9 cellular contexts compared by ENCODE assay signal in genomic region chr7:9328296-9328695, GRCh38.
"Had no signal": no experiment of that assay in that cellular context is flagged by ENCODE, and none has a peak within 500 bp of the region (broad histone marks: within the 10 kb centered on the region; RNA-seq: fewer than 3 reads in every experiment).

No MANE protein-coding gene starts in this region.

- DNase-seq: IMR-90, KBM-7, KG1 had no signal

- H3K27ac Mint-ChIP-seq: IgD-negative memory B cell had no signal

- H3K27me3 Mint-ChIP-seq: IgD-negative memory B cell had no signal

- FAIRE-seq: HepG2, HTR-8/SVneo, K562 had no signal

- ATAC-seq: HepG2, K562 had no signal

- H3K36me3 Mint-ChIP-seq: IgD-negative memory B cell had no signal

- H3K9ac ChIP-seq: KMS-11 had no signal

- H3K27ac ChIP-seq: HL-60, KMS-11 had no signal

- H3K4me2 ChIP-seq: KMS-11 had no signal

- H3K4me3 Mint-ChIP-seq: IgD-negative memory B cell had no signal

- H3K4me3 ChIP-seq: K562 had no signal

- H3K4me1 Mint-ChIP-seq: IgD-negative memory B cell had no signal
